Comparison of ENCODE assay signal across 8 cellular contexts in the genomic region with DNA sequence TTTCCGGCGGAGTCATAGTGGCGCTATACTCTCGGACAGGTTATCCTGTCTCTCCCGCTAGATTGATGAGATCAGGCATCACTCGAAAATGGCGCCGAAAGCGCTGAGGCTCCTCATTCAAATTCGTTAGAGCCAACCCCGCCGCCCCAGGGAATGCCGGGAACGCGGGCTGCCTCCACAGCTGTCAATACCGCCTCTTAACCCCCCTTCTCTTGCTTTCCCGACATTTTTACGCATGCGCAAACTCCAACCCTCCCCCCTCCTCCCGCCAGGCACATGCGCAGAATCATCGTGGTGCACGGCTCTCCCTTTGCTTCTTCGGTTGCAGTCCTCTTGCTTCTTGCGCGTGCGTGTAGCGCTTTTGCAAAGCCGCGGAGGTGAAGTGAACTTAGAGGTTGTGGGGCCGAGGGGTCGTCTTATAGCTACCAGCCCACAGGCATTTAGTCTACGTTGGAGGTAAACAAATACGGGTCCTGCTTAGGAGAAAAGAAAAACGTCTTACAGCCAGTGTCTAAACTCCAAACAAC.
DNase-seq lines count a peak whose midpoint lies in the region; FAIRE-seq and TF ChIP-seq lines count a peak whose summit lies in the region.

No MANE protein-coding gene starts in this region.

- H3K27me3 ChIP-seq in MM.1S (replicated peaks; ENCODE audit: insufficient read depth, low read length), result no peaks in the 10 kb centered on the region

- no peaks in the 10 kb centered on the region for H3K4me1 ChIP-seq in MM.1S (ENCODE audit: low read length)

- peak overlapping the region; percentile 89 for H3K27ac ChIP-seq in MM.1S (ENCODE audit: low read length)

- TF ChIP-seq CTCF in MM.1S (IDR thresholded peaks at IDR 0.05; ENCODE audit: low read length) (no peak), fibroblast of villous mesenchyme (IDR thresholded peaks at IDR 0.05; ENCODE audit: insufficient read depth, low read depth, low read length) (no peak), nephron progenitor cell (IDR thresholded peaks at IDR 0.05) (no peak)

- peak overlapping the region; percentile 33 for H2AFZ ChIP-seq in MM.1S (ENCODE audit: low read length)

- H3F3A ChIP-seq in MM.1S (ENCODE audit: insufficient read depth, low read length), result peaks cover 19% of the 10 kb centered on the region

- DNase-seq in HCEC 1CT (peak; percentile 98), MM.1S (peak; percentile 92), SHP77 treated with DMSO at 0.1 percent for 48 hours (lab: John Stamatoyannopoulos, UW) (peak; percentile 95), activated gamma-delta T cell treated with Interleukin-2 at 50 U/mL for 16 hours (peak; percentile 98), fibroblast of villous mesenchyme (ENCODE audit: low read depth) (peak; percentile 99), nephron progenitor cell (peak; percentile 98)

- H3K27me3 Mint-ChIP-seq in nephron progenitor cell (ENCODE audit: low read depth, poor library complexity), result peaks cover 2% of the 10 kb centered on the region
- peaks cover 5% of the 10 kb centered on the region for H3K27me3 Mint-ChIP-seq in stimulated activated naive CD8-positive, alpha-beta T cell treated with anti-CD3 and anti-CD28 coated beads, Interleukin-15, Interleukin-2, amounts not matched to agents 100 ng/mL and 50 ng/mL, for 24 hours

- peaks cover 13% of the 10 kb centered on the region for H3K36me3 Mint-ChIP-seq in nephron progenitor cell (ENCODE audit: low read depth)
- peaks cover 34% of the 10 kb centered on the region for H3K36me3 Mint-ChIP-seq in stimulated activated naive CD8-positive, alpha-beta T cell treated with anti-CD3 and anti-CD28 coated beads, Interleukin-15, Interleukin-2, amounts not matched to agents 100 ng/mL and 50 ng/mL, for 24 hours (ENCODE audit: low read depth)

- H3K79me2 ChIP-seq in MM.1S (ENCODE audit: low read length), result peaks cover 81% of the 10 kb centered on the region

- peaks cover 4% of the 10 kb centered on the region for H3K9me3 Mint-ChIP-seq in nephron progenitor cell
- no peaks in the 10 kb centered on the region for H3K9me3 Mint-ChIP-seq in stimulated activated naive CD8-positive, alpha-beta T cell treated with anti-CD3 and anti-CD28 coated beads, Interleukin-15, Interleukin-2, amounts not matched to agents 100 ng/mL and 50 ng/mL, for 24 hours

- peak overlapping the region; percentile 97 for H3K9ac ChIP-seq in MM.1S (ENCODE audit: low read length)

- peak overlapping the region; percentile 99 for H3K4me3 Mint-ChIP-seq in nephron progenitor cell
- H3K4me3 Mint-ChIP-seq in stimulated activated naive CD8-positive, alpha-beta T cell treated with anti-CD3 and anti-CD28 coated beads, Interleukin-15, Interleukin-2, amounts not matched to agents 100 ng/mL and 50 ng/mL, for 24 hours, result peak overlapping the region; percentile 96

- H3K4me3 ChIP-seq in MM.1S (ENCODE audit: low read length) (peak overlapping the region; percentile 82), fibroblast of villous mesenchyme (ENCODE audit: low read depth, low read length) (peak overlapping the region; percentile 90)

- H4K20me1 ChIP-seq in MM.1S (ENCODE audit: insufficient read depth, low read length), result peaks cover 21% of the 10 kb centered on the region; the same call in 1 of the 2 replicates

- peak overlapping the region; percentile 73 for H3K4me2 ChIP-seq in MM.1S (ENCODE audit: low read depth, low read length)

- H3K27ac Mint-ChIP-seq in nephron progenitor cell, result peak overlapping the region; percentile 99
- peak overlapping the region; percentile 99 for H3K27ac Mint-ChIP-seq in stimulated activated naive CD8-positive, alpha-beta T cell treated with anti-CD3 and anti-CD28 coated beads, Interleukin-15, Interleukin-2, amounts not matched to agents 100 ng/mL and 50 ng/mL, for 24 hours

- no peaks in the 10 kb centered on the region for H3K9me3 ChIP-seq in MM.1S (replicated peaks; ENCODE audit: insufficient read depth, low read length)

- peaks cover 49% of the 10 kb centered on the region for H3K4me1 Mint-ChIP-seq in nephron progenitor cell
- H3K4me1 Mint-ChIP-seq in stimulated activated naive CD8-positive, alpha-beta T cell treated with anti-CD3 and anti-CD28 coated beads, Interleukin-15, Interleukin-2, amounts not matched to agents 100 ng/mL and 50 ng/mL, for 24 hours (ENCODE audit: low read depth), result peaks cover 70% of the 10 kb centered on the region

- FAIRE-seq in G401.6 (lab: Jason Lieb, UNC), result peak; percentile 99

- no peaks in the 10 kb centered on the region; the same call in 1 of the 2 replicates for H3K36me3 ChIP-seq in MM.1S (replicated peaks; ENCODE audit: insufficient read depth, low read length)

- no peaks in the 10 kb centered on the region for H3K9me2 ChIP-seq in MM.1S (replicated peaks; ENCODE audit: insufficient read depth, low read length)

Comparison
In these comparisons a context has a peak if more than half of its experiments do, and no peak if none do; other contexts are left out.
1. Peak in every context shown above with its lines: DNase-seq, H3K4me3 ChIP-seq and H3K27ac ChIP-seq.